ENCODE assay signal across 8 cellular contexts in genomic region chr7:69739906-69740545, GRCh38.
A peak's percentile ranks its signal among the peaks of the same experiment; 100 is the strongest.
DNase-seq lines count a peak whose midpoint lies in the region; ATAC-seq lines count a peak whose summit lies in the region.

No MANE protein-coding gene starts in this region.

- peak; percentile 37 for DNase-seq in D341Med (ENCODE audit: low spot score)
- peak; percentile 37 for DNase-seq in cerebellum (ENCODE audit: low spot score)
- peak; percentile 66 for DNase-seq in retina
- DNase-seq in MG63: no peak
- DNase-seq in NK-92 treated with Interleukin-12 subunit alpha and Interleukin-12 subunit beta, amount 100 ng/mL, for 24 hours (lab: John Stamatoyannopoulos, UW): no peak
- no peak for DNase-seq in middle frontal gyrus (ENCODE audit: extremely low spot score, low spot score)

- H3K36me3 ChIP-seq in MG63: no peaks in the 10 kb centered on the region

- H3K27me3 ChIP-seq in MG63: no peaks in the 10 kb centered on the region

- ATAC-seq in GM19455 (IDR thresholded peaks at IDR 0.05; ENCODE audit: unreplicated experiment) (peak; percentile 41), HG03460 (IDR thresholded peaks at IDR 0.05; ENCODE audit: unreplicated experiment) (peak; percentile 54)

- H3K9me3 ChIP-seq in MG63: no peaks in the 10 kb centered on the region

- no peak overlapping the region for H3K4me3 ChIP-seq in MG63

Comparison
In these comparisons a context has a peak if more than half of its experiments do, and no peak if none do; other contexts are left out.
1. DNase-seq: peak in D341Med (single experiment), cerebellum (single experiment) and retina (single experiment); none in MG63 (single experiment), NK-92 treated with Interleukin-12 subunit alpha and Interleukin-12 subunit beta, amount 100 ng/mL, for 24 hours (single experiment) and middle frontal gyrus (single experiment).